Comparison of ENCODE assay signal across 18 cellular contexts in the genomic region with DNA sequence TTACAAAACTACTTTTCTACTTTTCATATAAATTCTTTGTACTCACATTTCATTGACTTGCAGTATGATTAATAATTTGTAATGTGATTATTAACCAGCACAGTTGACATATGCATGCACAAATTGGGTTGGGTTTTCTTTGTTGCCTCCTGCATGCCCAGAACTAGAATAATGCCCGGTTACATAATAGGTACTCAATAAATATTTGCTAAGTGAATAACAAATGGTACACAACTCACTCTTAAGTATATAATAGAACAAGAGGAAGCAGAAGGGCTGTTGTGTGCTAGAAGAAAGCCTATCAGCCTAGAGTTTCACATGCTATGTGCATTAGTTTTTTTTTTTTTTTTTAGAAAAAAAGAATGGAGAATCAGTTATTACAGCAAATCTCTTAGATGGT. TPM values are rescaled to one million over a fixed set of nuclear protein-coding genes. Genes with fewer than 3 reads are reported as not detected.
DNase-seq lines count a peak whose midpoint lies in the region; ATAC-seq and TF ChIP-seq lines count a peak whose summit lies in the region.
"Had no signal": no experiment of that assay in that cellular context is flagged by ENCODE, and none has a peak within 500 bp of the region (broad histone marks: within the 10 kb centered on the region; RNA-seq: fewer than 3 reads in every experiment).

No MANE protein-coding gene starts in this region.

- H3K27ac ChIP-seq in ACC112 (ENCODE audit: low read depth, low read length) (peak overlapping the region; percentile 73; the same call in 1 of the 2 replicates), lung (ENCODE audit: low read depth in 1 of 2, low read length in 1 of 2) (no peak overlapping the region)
- H3K27ac ChIP-seq: RWPE1, SJCRH30 had no signal

- H3K4me1 ChIP-seq in ACC112 (ENCODE audit: control insufficient read depth, insufficient read depth, low read length, unreplicated experiment) (peaks cover 42% of the 10 kb centered on the region), lung (ENCODE audit: control insufficient read depth in 2 of 2, insufficient read depth in 2 of 2, low read length in 2 of 2) (peaks cover 0 to 21% of the 10 kb centered on the region in 2 donors)
- H3K4me1 ChIP-seq: SJCRH30 had no signal

- no peak overlapping the region for H2AFZ ChIP-seq in ACC112 (ENCODE audit: low read length, unreplicated experiment)

- H3K4me3 ChIP-seq in ACC112 (ENCODE audit: low read depth, low read length) = no peak overlapping the region
- no peak overlapping the region for H3K4me3 ChIP-seq in lung
- no peak overlapping the region for H3K4me3 ChIP-seq in H7 (ENCODE audit: insufficient read depth, low read depth, low read length)
- H3K4me3 ChIP-seq: HAP-1, K562, SJCRH30 had no signal

- 59 to 89% methylated on average over 1 of the region's 1 CpG for WGBS in lung, 2 donors

- ATAC-seq in SK-N-SH treated with all-trans-retinoic acid at 6 μM for 48 hours (peak; percentile 15; the same call in 1 of the 3 replicates), lung (ENCODE audit: insufficient read depth, low FRiP score) (peak; percentile 60), HG03139 (IDR thresholded peaks at IDR 0.05; ENCODE audit: unreplicated experiment) (no peak), GM21381 (IDR thresholded peaks at IDR 0.05; ENCODE audit: unreplicated experiment) (no peak)

- peaks cover 11% of the 10 kb centered on the region for H3K79me2 ChIP-seq in ACC112 (ENCODE audit: control insufficient read depth, insufficient read depth, low read length, unreplicated experiment)

- H3K9me3 ChIP-seq in lung (ENCODE audit: control insufficient read depth in 2 of 2, insufficient read depth in 1 of 2, low read length in 1 of 2) = no peaks in the 10 kb centered on the region
- H3K9me3 ChIP-seq: HAP-1, SJCRH30 had no signal

- TF ChIP-seq CTCF in lung (IDR thresholded peaks at IDR 0.05; ENCODE audit: control extremely low read depth, extremely low read depth) = no peak

- DNase-seq in NCI-H2029 treated with DMSO at 0.1 percent for 48 hours (lab: John Stamatoyannopoulos, UW) (peak; percentile 45), lung (ENCODE audit: low spot score) (no peak), H7 (no peak)
- DNase-seq: ACHN, AML-193, DMS 273 treated with DMSO at 0.1 percent for 48 hours, NCI-H1417 treated with DMSO at 0.1 percent for 48 hours, NCI-H2081 treated with DMSO at 0.1 percent for 48 hours, NCI-H524 treated with DMSO at 0.1 percent for 48 hours, SJCRH30 had no signal

- H3K36me3 ChIP-seq in ACC112 (ENCODE audit: insufficient read depth, low read length) (peaks cover 16% of the 10 kb centered on the region), lung (ENCODE audit: control insufficient read depth in 2 of 2, insufficient read depth in 2 of 2, low read length in 2 of 2) (peaks cover 5 to 7% of the 10 kb centered on the region in 2 donors), H7 (replicated peaks; ENCODE audit: control insufficient read depth, insufficient read depth, low read length) (no peaks in the 10 kb centered on the region; the same call in none of the 2 replicates)

- H3K27me3 ChIP-seq in ACC112 (ENCODE audit: insufficient read depth, low read length) (no peaks in the 10 kb centered on the region), lung (ENCODE audit: control insufficient read depth, insufficient read depth) (no peaks in the 10 kb centered on the region), H7 (ENCODE audit: control insufficient read depth, insufficient read depth, low read length) (no peaks in the 10 kb centered on the region)
- H3K27me3 ChIP-seq: SJCRH30 had no signal

TF ChIP-seq in SK-N-SH treated with all-trans-retinoic acid at 6 μM for 48 hours, 23 proteins besides CTCF, POLR2A, EP300 and RAD21:
- no peak for TF ChIP-seq CSRNP3 (CRISPR knock-in tag; IDR thresholded peaks at IDR 0.05)
- TF ChIP-seq BACH2 (CRISPR knock-in tag; IDR thresholded peaks at IDR 0.05; ENCODE audit: borderline replicate concordance) = no peak
- TF ChIP-seq GLIS3 (CRISPR knock-in tag; IDR thresholded peaks at IDR 0.05) = no peak
- TF ChIP-seq, protein P1, sequence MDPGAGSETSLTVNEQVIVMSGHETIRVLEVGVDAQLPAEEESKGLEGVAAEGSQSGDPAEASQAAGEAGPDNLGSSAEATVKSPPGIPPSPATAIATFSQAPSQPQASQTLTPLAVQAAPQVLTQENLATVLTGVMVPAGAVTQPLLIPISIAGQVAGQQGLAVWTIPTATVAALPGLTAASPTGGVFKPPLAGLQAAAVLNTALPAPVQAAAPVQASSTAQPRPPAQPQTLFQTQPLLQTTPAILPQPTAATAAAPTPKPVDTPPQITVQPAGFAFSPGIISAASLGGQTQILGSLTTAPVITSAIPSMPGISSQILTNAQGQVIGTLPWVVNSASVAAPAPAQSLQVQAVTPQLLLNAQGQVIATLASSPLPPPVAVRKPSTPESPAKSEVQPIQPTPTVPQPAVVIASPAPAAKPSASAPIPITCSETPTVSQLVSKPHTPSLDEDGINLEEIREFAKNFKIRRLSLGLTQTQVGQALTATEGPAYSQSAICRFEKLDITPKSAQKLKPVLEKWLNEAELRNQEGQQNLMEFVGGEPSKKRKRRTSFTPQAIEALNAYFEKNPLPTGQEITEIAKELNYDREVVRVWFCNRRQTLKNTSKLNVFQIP (CRISPR knock-in tag; IDR thresholded peaks at IDR 0.05; ENCODE audit: borderline replicate concordance, low read depth) = no peak
- TF ChIP-seq, protein P2, sequence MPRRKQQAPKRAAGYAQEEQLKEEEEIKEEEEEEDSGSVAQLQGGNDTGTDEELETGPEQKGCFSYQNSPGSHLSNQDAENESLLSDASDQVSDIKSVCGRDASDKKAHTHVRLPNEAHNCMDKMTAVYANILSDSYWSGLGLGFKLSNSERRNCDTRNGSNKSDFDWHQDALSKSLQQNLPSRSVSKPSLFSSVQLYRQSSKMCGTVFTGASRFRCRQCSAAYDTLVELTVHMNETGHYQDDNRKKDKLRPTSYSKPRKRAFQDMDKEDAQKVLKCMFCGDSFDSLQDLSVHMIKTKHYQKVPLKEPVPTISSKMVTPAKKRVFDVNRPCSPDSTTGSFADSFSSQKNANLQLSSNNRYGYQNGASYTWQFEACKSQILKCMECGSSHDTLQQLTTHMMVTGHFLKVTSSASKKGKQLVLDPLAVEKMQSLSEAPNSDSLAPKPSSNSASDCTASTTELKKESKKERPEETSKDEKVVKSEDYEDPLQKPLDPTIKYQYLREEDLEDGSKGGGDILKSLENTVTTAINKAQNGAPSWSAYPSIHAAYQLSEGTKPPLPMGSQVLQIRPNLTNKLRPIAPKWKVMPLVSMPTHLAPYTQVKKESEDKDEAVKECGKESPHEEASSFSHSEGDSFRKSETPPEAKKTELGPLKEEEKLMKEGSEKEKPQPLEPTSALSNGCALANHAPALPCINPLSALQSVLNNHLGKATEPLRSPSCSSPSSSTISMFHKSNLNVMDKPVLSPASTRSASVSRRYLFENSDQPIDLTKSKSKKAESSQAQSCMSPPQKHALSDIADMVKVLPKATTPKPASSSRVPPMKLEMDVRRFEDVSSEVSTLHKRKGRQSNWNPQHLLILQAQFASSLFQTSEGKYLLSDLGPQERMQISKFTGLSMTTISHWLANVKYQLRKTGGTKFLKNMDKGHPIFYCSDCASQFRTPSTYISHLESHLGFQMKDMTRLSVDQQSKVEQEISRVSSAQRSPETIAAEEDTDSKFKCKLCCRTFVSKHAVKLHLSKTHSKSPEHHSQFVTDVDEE (CRISPR knock-in tag; IDR thresholded peaks at IDR 0.05) = no peak
- TF ChIP-seq CSDC2 (CRISPR knock-in tag; IDR thresholded peaks at IDR 0.05) = no peak
- no peak for TF ChIP-seq PPARA (CRISPR knock-in tag; IDR thresholded peaks at IDR 0.05; ENCODE audit: borderline replicate concordance)
- no peak for TF ChIP-seq ZC3H10 (CRISPR knock-in tag; IDR thresholded peaks at IDR 0.05)
- TF ChIP-seq TCF4 (CRISPR knock-in tag; IDR thresholded peaks at IDR 0.05; ENCODE audit: borderline replicate concordance) = no peak
- no peak for TF ChIP-seq ZNF70 (CRISPR knock-in tag; IDR thresholded peaks at IDR 0.05)
- no peak for TF ChIP-seq RARB (CRISPR knock-in tag; IDR thresholded peaks at IDR 0.05)
- no peak for TF ChIP-seq ESRRG (CRISPR knock-in tag; IDR thresholded peaks at IDR 0.05)
- TF ChIP-seq ARNTL (CRISPR knock-in tag; IDR thresholded peaks at IDR 0.05; ENCODE audit: borderline replicate concordance, low read depth) = no peak
- TF ChIP-seq ISL1 (CRISPR knock-in tag; IDR thresholded peaks at IDR 0.05) = no peak
- no peak for TF ChIP-seq ZNF8 (CRISPR knock-in tag; IDR thresholded peaks at IDR 0.05)
- TF ChIP-seq, protein P3, sequence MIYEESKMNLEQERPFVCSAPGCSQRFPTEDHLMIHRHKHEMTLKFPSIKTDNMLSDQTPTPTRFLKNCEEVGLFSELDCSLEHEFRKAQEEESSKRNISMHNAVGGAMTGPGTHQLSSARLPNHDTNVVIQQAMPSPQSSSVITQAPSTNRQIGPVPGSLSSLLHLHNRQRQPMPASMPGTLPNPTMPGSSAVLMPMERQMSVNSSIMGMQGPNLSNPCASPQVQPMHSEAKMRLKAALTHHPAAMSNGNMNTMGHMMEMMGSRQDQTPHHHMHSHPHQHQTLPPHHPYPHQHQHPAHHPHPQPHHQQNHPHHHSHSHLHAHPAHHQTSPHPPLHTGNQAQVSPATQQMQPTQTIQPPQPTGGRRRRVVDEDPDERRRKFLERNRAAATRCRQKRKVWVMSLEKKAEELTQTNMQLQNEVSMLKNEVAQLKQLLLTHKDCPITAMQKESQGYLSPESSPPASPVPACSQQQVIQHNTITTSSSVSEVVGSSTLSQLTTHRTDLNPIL (CRISPR knock-in tag; IDR thresholded peaks at IDR 0.05; ENCODE audit: low read depth) = no peak
- no peak for TF ChIP-seq SNAI2 (CRISPR knock-in tag; IDR thresholded peaks at IDR 0.05)
- TF ChIP-seq TOX (CRISPR knock-in tag; IDR thresholded peaks at IDR 0.05; ENCODE audit: borderline replicate concordance) = no peak
- no peak for TF ChIP-seq ZNF565 (CRISPR knock-in tag; conservative IDR thresholded peaks at IDR 0.05; ENCODE audit: low read depth)

RNA-seq across cellular contexts. Expression of gene RDH14, which starts 9.3 kb away (rescaled TPM):
- total RNA-seq in lung = 10 to 100 TPM; 20.8 to 26.9 TPM
- 10 to 100 TPM; 15.6 to 18.1 TPM for polyA plus RNA-seq in lung
- total RNA-seq in H7 (2014; rRNA removed; shearing (Covaris generic)) = 29.7 and 31.7 TPM in 2 replicates

RNA-seq across cellular contexts. Expression of gene NT5C1B, which starts 38.2 kb away (rescaled TPM):
- total RNA-seq in lung = not detected
- not detected for polyA plus RNA-seq in lung
- total RNA-seq in H7 (2014; rRNA removed; shearing (Covaris generic)) = not detected in 2 replicates
- total RNA-seq: K562, SJCRH30 had no signal
- polyA plus RNA-seq: CD14-positive monocyte had no signal

Comparison
In these comparisons a context has a peak if more than half of its experiments do, and no peak if none do; other contexts are left out.
1. ATAC-seq: peak in SK-N-SH treated with all-trans-retinoic acid at 6 μM for 48 hours (single experiment) and lung (single experiment); none in HG03139 (single experiment) and GM21381 (single experiment).